Comparison of ENCODE assay signal across 37 cellular contexts in the genomic region with DNA sequence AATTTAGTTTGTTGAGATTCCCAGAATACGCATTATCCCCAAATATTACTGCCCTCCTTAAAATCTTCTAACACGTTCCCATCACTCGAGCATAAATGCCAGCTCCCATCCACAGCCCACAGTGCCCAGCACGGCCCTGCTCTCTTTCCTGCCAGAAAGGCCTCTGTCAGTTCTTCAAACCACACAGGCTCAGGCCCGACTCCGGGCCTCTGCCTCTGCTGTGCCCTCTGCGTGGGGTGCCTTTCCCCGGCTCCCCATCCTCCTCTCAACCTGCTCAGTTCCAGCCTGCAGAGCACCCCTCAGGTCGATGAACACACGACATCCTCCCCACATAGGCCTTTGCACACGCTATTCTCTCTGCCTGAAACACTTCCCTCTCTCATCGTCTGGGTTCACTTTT. TPM values are rescaled to one million over a fixed set of nuclear protein-coding genes. Genes with fewer than 3 reads are reported as not detected.
"Had no signal": no experiment of that assay in that cellular context is flagged by ENCODE, and none has a peak within 500 bp of the region (broad histone marks: within the 10 kb centered on the region; RNA-seq: fewer than 3 reads in every experiment).

No MANE protein-coding gene starts in this region.

- H3K4me2 ChIP-seq: PC-9 had no signal

- H3K4me3 ChIP-seq: MG63, PC-9, SJCRH30, SK-N-MC had no signal

- H3K4me1 ChIP-seq: SJCRH30 had no signal

- FAIRE-seq: RCC 7860 had no signal

- H2AFZ ChIP-seq: PC-9 had no signal

- H3K9me3 ChIP-seq: MG63, SJCRH30 had no signal

- DNase-seq: Kasumi-1, KG1, MG63, NCI-H1048, NCI-H1092 treated with DMSO at 0.1 percent for 48 hours, NCI-H1105 treated with DMSO at 0.1 percent for 48 hours, NCI-H1417, NCI-H1436, NCI-H146, NCI-H1694, NCI-H187, NCI-H1930, NCI-H2029 treated with DMSO at 0.1 percent for 48 hours, NCI-H2081 treated with DMSO at 0.1 percent for 48 hours, NCI-H2107, NCI-H2171, NCI-H226, NCI-H446 treated with DMSO at 0.1 percent for 48 hours, NCI-H510A, NCI-H524, NCI-H526, NCI-H69, NCI-H748 treated with DMSO at 0.1 percent for 48 hours, NCI-H82, PC-9, SHP77, SIG-M5, SJCRH30 had no signal

- H3K36me3 ChIP-seq: MG63 had no signal

- ATAC-seq: Panc1, Right ventricle myocardium inferior, SK-N-SH treated with all-trans-retinoic acid at 6 μM for 48 hours had no signal

- H3K27ac ChIP-seq: PC-9, RWPE1, SJCRH30, SK-N-MC had no signal

RNA-seq across cellular contexts. Expression of a gene that starts 30.8 kb away (rescaled TPM):
- total RNA-seq: OCI-LY7, Right ventricle myocardium inferior, RPMI7951, SJCRH30, SK-MEL-5 had no signal
